Comparison of ENCODE assay signal across 2 cellular contexts in genomic region chr15:92158426-92158825, GRCh38.
TF ChIP-seq lines count a peak whose summit lies in the region.

No MANE protein-coding gene starts in this region.

TF ChIP-seq in H1, 55 proteins besides CTCF, POLR2A, EP300 and RAD21 (continued from another document):
- TF ChIP-seq ATF2 (IDR thresholded peaks at IDR 0.05; ENCODE audit: low read length) = no peak
- peak; percentile 89 for TF ChIP-seq JUND (IDR thresholded peaks at IDR 0.05; ENCODE audit: low read length)

TF ChIP-seq in SK-N-SH treated with all-trans-retinoic acid at 6 μM for 48 hours, 23 proteins besides CTCF, POLR2A, EP300 and RAD21 (continued from another document):
- TF ChIP-seq CSRNP3 (CRISPR knock-in tag; IDR thresholded peaks at IDR 0.05) (no peak), GLIS3 (CRISPR knock-in tag; IDR thresholded peaks at IDR 0.05) (no peak), ARNTL (CRISPR knock-in tag; IDR thresholded peaks at IDR 0.05; ENCODE audit: borderline replicate concordance, low read depth) (no peak), PATZ1 (CRISPR knock-in tag; IDR thresholded peaks at IDR 0.05; ENCODE audit: borderline replicate concordance) (no peak), ZNF565 (CRISPR knock-in tag; conservative IDR thresholded peaks at IDR 0.05; ENCODE audit: low read depth) (no peak), TSHZ2 (CRISPR knock-in tag; IDR thresholded peaks at IDR 0.05) (no peak), TOX (CRISPR knock-in tag; IDR thresholded peaks at IDR 0.05; ENCODE audit: borderline replicate concordance) (no peak), ZFP30 (CRISPR knock-in tag; IDR thresholded peaks at IDR 0.05) (no peak)
TF ChIP-seq in SK-N-SH treated with all-trans-retinoic acid at 6 μM for 48 hours: peak in this region for 0.
